ENCODE assay signal across 28 cellular contexts in the genomic region with DNA sequence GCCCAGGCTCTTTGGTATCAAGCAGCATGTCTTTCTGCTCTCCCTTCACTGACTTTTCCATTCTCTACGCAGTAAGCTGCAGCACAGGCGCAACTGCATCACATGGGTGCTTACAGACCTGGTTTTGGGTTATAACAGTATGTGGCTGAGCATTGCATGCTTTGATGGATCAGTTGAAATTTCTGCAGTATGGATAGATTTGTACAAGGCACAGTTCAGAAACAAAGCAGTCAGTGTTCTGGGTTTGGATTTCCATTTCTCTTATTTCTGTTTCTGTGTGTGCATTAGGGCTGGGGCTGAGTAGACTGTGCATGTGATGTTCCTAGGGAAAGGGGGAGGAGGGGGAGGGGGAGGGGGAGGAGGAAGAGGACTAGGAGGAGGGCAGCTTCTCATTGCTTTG. TPM values are rescaled to one million over a fixed set of nuclear protein-coding genes. Genes with fewer than 3 reads are reported as not detected.
"Had no signal": no experiment of that assay in that cellular context is flagged by ENCODE, and none has a peak within 500 bp of the region (broad histone marks: within the 10 kb centered on the region; RNA-seq: fewer than 3 reads in every experiment).

No MANE protein-coding gene starts in this region.

- FAIRE-seq: endothelial cell of umbilical vein, frontal cortex, kidney had no signal

- ATAC-seq: esophagus mucosa; gastroesophageal sphincter; heart left ventricle; left colon; left lung; left ventricle myocardium superior; lower lobe of right lung; mucosa of descending colon; naive thymus-derived CD8-positive, alpha-beta T cell had no signal

- DNase-seq: dermis blood vessel endothelial cell; dorsolateral prefrontal cortex; effector CD4-positive, alpha-beta T cell; effector memory CD4-positive, alpha-beta T cell; erythroblast; esophagus squamous epithelium; foreskin fibroblast; heart left ventricle; hypothalamus; immature natural killer cell; islet precursor cell; kidney; kidney glomerular epithelial cell; left colon; left lung; left ventricle myocardium superior; lower lobe of right lung; mesenchymal stem cell; mucosa of descending colon; naive B cell; naive thymus-derived CD8-positive, alpha-beta T cell had no signal

RNA-seq across cellular contexts. Expression of gene FAM163A, which starts 4.5 kb away (rescaled TPM):
- total RNA-seq: endothelial cell of umbilical vein; esophagus mucosa; esophagus squamous epithelium; kidney; left lung; lower leg skin; lower lobe of right lung; mesenteric fat pad; myocyte; naive thymus-derived CD8-positive, alpha-beta T cell had no signal
- polyA plus RNA-seq: endothelial cell of umbilical vein; immature natural killer cell; naive thymus-derived CD8-positive, alpha-beta T cell had no signal
